ENCODE assay signal across 36 cellular contexts in the genomic region with DNA sequence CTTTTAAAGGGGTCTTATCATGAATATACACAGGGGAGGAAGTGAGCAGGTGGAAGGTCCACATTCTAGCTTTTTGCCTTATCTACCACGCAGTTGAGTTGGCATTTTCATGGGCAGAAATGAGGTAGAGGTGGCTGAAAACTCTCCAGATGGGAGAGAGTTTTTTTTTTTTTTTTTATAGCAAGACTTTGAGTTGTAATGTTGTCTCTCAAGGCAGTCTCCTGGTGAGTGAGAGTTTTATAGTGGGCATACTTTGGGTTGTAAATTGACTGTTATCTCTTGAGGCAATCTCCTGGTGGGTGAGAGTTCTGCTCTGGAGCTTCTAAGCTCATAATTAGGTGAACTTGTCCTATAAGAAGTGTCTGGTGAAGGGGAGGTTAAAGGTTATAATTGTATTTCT.
"Had no signal": no experiment of that assay in that cellular context is flagged by ENCODE, and none has a peak within 500 bp of the region (broad histone marks: within the 10 kb centered on the region; RNA-seq: fewer than 3 reads in every experiment).

No MANE protein-coding gene starts in this region.

- H3K9me3 Mint-ChIP-seq: activated CD4-positive, alpha-beta T cell treated with anti-CD3 and anti-CD28 coated beads, Interleukin-2, amount 10 ng/mL, durations not matched to agents 24 days and 14 days; activated CD8-positive, alpha-beta T cell treated with anti-CD3 and anti-CD28 coated beads for 36 hours; activated T-helper 1 cell treated with anti-CD3 and anti-CD28 coated beads, Interleukin-12 subunit alpha, Interleukin-12 subunit beta, Interleukin-2, Interleukin-4 antibody, amounts not matched to agents 30 ng/mL and 10 ng/mL and 1 ng/mL, durations not matched to agents 14 hours and 24 hours and 36 hours had no signal

- ATAC-seq: activated CD8-positive, alpha-beta T cell treated with anti-CD3 and anti-CD28 coated beads for 36 hours; activated naive CD4-positive, alpha-beta T cell treated with anti-CD3 and anti-CD28 coated beads, Interleukin-2, amount 50 U/mL, for 72 hours; activated T-cell treated with anti-CD3 and anti-CD28 coated beads, Interleukin-2, amount 50 U/mL, for 4 hours; activated T-cell treated with anti-CD3 and anti-CD28 coated beads, Interleukin-2, amount 50 U/mL, for 72 hours; activated T-helper 17 cell treated with anti-CD3 and anti-CD28 coated beads, Interleukin-2, amount 50 U/mL, for 72 hours had no signal

- H3K4me1 Mint-ChIP-seq: activated B cell treated with CpG ODN at 0.5 μM for 24 hours; activated CD4-positive, alpha-beta T cell treated with anti-CD3 and anti-CD28 coated beads, Interleukin-2, amount 10 ng/mL, durations not matched to agents 24 days and 14 days; activated naive CD8-positive, alpha-beta T cell treated with anti-CD3 and anti-CD28 coated beads for 36 hours; activated T-helper 17 cell treated with anti-CD3 and anti-CD28 coated beads, Interleukin-2, amount 50 U/mL, for 72 hours; brain; central memory CD8-positive, alpha-beta T cell had no signal

- H3K9me3 ChIP-seq: ascending aorta had no signal

- H3K4me3 Mint-ChIP-seq: activated B cell treated with CpG ODN at 0.5 μM for 24 hours; activated CD4-positive, alpha-beta memory T cell treated with anti-CD3 and anti-CD28 coated beads for 36 hours; activated CD4-positive, alpha-beta T cell treated with anti-CD3 and anti-CD28 coated beads, Interleukin-2, amount 10 ng/mL, durations not matched to agents 24 days and 14 days; activated CD8-positive, alpha-beta T cell treated with anti-CD3 and anti-CD28 coated beads for 36 hours; activated naive CD4-positive, alpha-beta T cell treated with anti-CD3 and anti-CD28 coated beads for 36 hours; activated naive CD8-positive, alpha-beta T cell treated with anti-CD3 and anti-CD28 coated beads for 36 hours; activated T-cell treated with anti-CD3 and anti-CD28 coated beads, Interleukin-2, amount 50 U/mL, for 4 hours; activated T-cell treated with anti-CD3 and anti-CD28 coated beads, Interleukin-2, amount 50 U/mL, for 72 hours; activated T-helper 1 cell treated with anti-CD3 and anti-CD28 coated beads, Interleukin-12 subunit alpha, Interleukin-12 subunit beta, Interleukin-2, Interleukin-4 antibody, amounts not matched to agents 30 ng/mL and 10 ng/mL and 1 ng/mL, durations not matched to agents 14 hours and 24 hours and 36 hours; activated T-helper 17 cell treated with anti-CD3 and anti-CD28 coated beads, Interleukin-2, amount 50 U/mL, for 72 hours; brain; central memory CD8-positive, alpha-beta T cell; T-helper 1 cell treated with Interleukin-12 subunit alpha and Interleukin-12 subunit beta and Interleukin-4 antibody, amounts not matched to agents 30 μg/mL and 1 μg/mL, for 36 hours; T-helper 2 cell treated with Interferon-gamma antibody and Interleukin-4, amounts not matched to agents 5 μg/mL and 100 μg/mL, for 36 hours had no signal

- H3K4me3 ChIP-seq: ascending aorta, cardiac muscle cell had no signal

- H3K27me3 ChIP-seq: ascending aorta, cardiac muscle cell had no signal

- H3K27ac Mint-ChIP-seq: activated B cell treated with CpG ODN at 0.5 μM for 24 hours; activated CD4-positive, alpha-beta memory T cell treated with anti-CD3 and anti-CD28 coated beads for 36 hours; activated CD4-positive, alpha-beta T cell treated with anti-CD3 and anti-CD28 coated beads, Interleukin-2, amount 10 ng/mL, durations not matched to agents 24 days and 14 days; activated CD8-positive, alpha-beta T cell treated with anti-CD3 and anti-CD28 coated beads for 36 hours; activated naive CD4-positive, alpha-beta T cell treated with anti-CD3 and anti-CD28 coated beads for 36 hours; activated naive CD4-positive, alpha-beta T cell treated with anti-CD3 and anti-CD28 coated beads, Interleukin-2, amount 50 U/mL, for 72 hours; activated naive CD8-positive, alpha-beta T cell treated with anti-CD3 and anti-CD28 coated beads for 36 hours; activated T-cell treated with anti-CD3 and anti-CD28 coated beads, Interleukin-2, amount 50 U/mL, for 72 hours; activated T-helper 1 cell treated with anti-CD3 and anti-CD28 coated beads, Interleukin-12 subunit alpha, Interleukin-12 subunit beta, Interleukin-2, Interleukin-4 antibody, amounts not matched to agents 30 ng/mL and 10 ng/mL and 1 ng/mL, durations not matched to agents 14 hours and 24 hours and 36 hours; activated T-helper 17 cell treated with anti-CD3 and anti-CD28 coated beads, Interleukin-2, amount 50 U/mL, for 72 hours; brain; T-helper 1 cell treated with Interleukin-12 subunit alpha and Interleukin-12 subunit beta and Interleukin-4 antibody, amounts not matched to agents 30 μg/mL and 1 μg/mL, for 36 hours; T-helper 2 cell treated with Interferon-gamma antibody and Interleukin-4, amounts not matched to agents 5 μg/mL and 100 μg/mL, for 36 hours had no signal

- H3K27ac ChIP-seq: ascending aorta, cardiac muscle cell, VCaP had no signal

- H3K27me3 Mint-ChIP-seq: activated B cell treated with CpG ODN at 0.5 μM for 24 hours; activated CD4-positive, alpha-beta memory T cell treated with anti-CD3 and anti-CD28 coated beads for 36 hours; activated CD4-positive, alpha-beta T cell treated with anti-CD3 and anti-CD28 coated beads, Interleukin-2, amount 10 ng/mL, durations not matched to agents 24 days and 14 days; activated CD8-positive, alpha-beta T cell treated with anti-CD3 and anti-CD28 coated beads for 36 hours; activated naive CD8-positive, alpha-beta T cell treated with anti-CD3 and anti-CD28 coated beads for 36 hours; activated T-helper 17 cell treated with anti-CD3 and anti-CD28 coated beads, Interleukin-2, amount 50 U/mL, for 72 hours; central memory CD8-positive, alpha-beta T cell had no signal

- H3K36me3 ChIP-seq: ascending aorta, cardiac muscle cell had no signal

- H3K4me1 ChIP-seq: ascending aorta had no signal

- DNase-seq: activated B cell treated with CpG ODN at 0.5 μM for 24 hours; activated CD4-positive, alpha-beta memory T cell treated with anti-CD3 and anti-CD28 coated beads for 36 hours; activated CD4-positive, alpha-beta T cell treated with anti-CD3 and anti-CD28 coated beads for 4 hours; activated CD4-positive, alpha-beta T cell treated with anti-CD3 and anti-CD28 coated beads, Interleukin-2, amount 10 ng/mL, durations not matched to agents 24 days and 14 days; activated CD4-positive, alpha-beta T cell treated with anti-CD3 and anti-CD28 coated beads, Interleukin-2, amount 50 U/mL, for 1 hour; activated CD4-positive, alpha-beta T cell treated with anti-CD3 and anti-CD28 coated beads, Interleukin-2, amount 50 U/mL, for 4 hours; activated CD4-positive, CD25-positive, alpha-beta regulatory T cell treated with anti-CD3 and anti-CD28 coated beads, Interleukin-2, amount 50 U/mL, for 72 hours; activated CD8-positive, alpha-beta memory T cell treated with anti-CD3 and anti-CD28 coated beads, Interleukin-2, amount 50 U/mL, for 4 hours; activated CD8-positive, alpha-beta T cell treated with anti-CD3 and anti-CD28 coated beads for 36 hours; activated effector memory CD4-positive, alpha-beta T cell treated with anti-CD3 and anti-CD28 coated beads, Interleukin-2, amount 50 U/mL, for 16 hours; activated gamma-delta T cell treated with Interleukin-2 at 50 U/mL for 16 hours; activated naive CD4-positive, alpha-beta T cell; activated naive CD4-positive, alpha-beta T cell treated with anti-CD3 and anti-CD28 coated beads for 36 hours; activated naive CD4-positive, alpha-beta T cell treated with anti-CD3 and anti-CD28 coated beads, Interleukin-2, amount 50 U/mL, for 16 hours; activated naive CD8-positive, alpha-beta T cell treated with anti-CD3 and anti-CD28 coated beads for 36 hours; activated T-cell treated with anti-CD3 and anti-CD28 coated beads for 4 hours; activated T-cell treated with anti-CD3 and anti-CD28 coated beads, Interleukin-2, amount 50 U/mL, for 1 hour; activated T-cell treated with anti-CD3 and anti-CD28 coated beads, Interleukin-2, amount 50 U/mL, for 4 hours; activated T-cell treated with anti-CD3 and anti-CD28 coated beads, Interleukin-2, amount 50 U/mL, for 72 hours; amygdala; anterior cingulate cortex; caudate nucleus; cerebellar nuclear complex; T-helper 1 cell; T-helper 2 cell; T-helper 9 cell had no signal

- H3K36me3 Mint-ChIP-seq: activated CD4-positive, alpha-beta memory T cell treated with anti-CD3 and anti-CD28 coated beads for 36 hours; activated naive CD8-positive, alpha-beta T cell treated with anti-CD3 and anti-CD28 coated beads for 36 hours; brain had no signal
